22 cellular contexts compared by ENCODE assay signal in genomic region chr1:237566581-237566980, GRCh38.
A peak's percentile ranks its signal among the peaks of the same experiment; 100 is the strongest.
DNase-seq lines count a peak whose midpoint lies in the region; ATAC-seq, FAIRE-seq and TF ChIP-seq lines count a peak whose summit lies in the region.
"Had no signal": no experiment of that assay in that cellular context is flagged by ENCODE, and none has a peak within 500 bp of the region (broad histone marks: within the 10 kb centered on the region; RNA-seq: fewer than 3 reads in every experiment).

No MANE protein-coding gene starts in this region.

- H3K36me3 ChIP-seq in left ventricle myocardium inferior (peaks cover 28% of the 10 kb centered on the region), HepG2 (replicated peaks in 1 of 2; ENCODE audit: control insufficient read depth in 1 of 2, insufficient read depth in 2 of 2, low read length in 2 of 2) (no peaks in the 10 kb centered on the region), right lobe of liver (no peaks in the 10 kb centered on the region)
- H3K36me3 ChIP-seq: BLaER1 treated with 17β-estradiol and CSF1 and Interleukin-3, amounts not matched to agents 10 nM and 100 nM had no signal

- H3K4me3 ChIP-seq in left ventricle myocardium inferior (no peak overlapping the region), HepG2 (replicated peaks in 1 of 3; ENCODE audit: insufficient read depth in 1 of 3, low read depth in 2 of 3, low read length in 3 of 3) (no peak overlapping the region), right lobe of liver (no peak overlapping the region)
- H3K4me3 ChIP-seq: A549; BLaER1 treated with 17β-estradiol and CSF1 and Interleukin-3, amounts not matched to agents 10 nM and 100 nM had no signal

- no peak overlapping the region for H3K9ac ChIP-seq in HepG2 (ENCODE audit: insufficient read depth, low read depth, low read length)
- H3K9ac ChIP-seq: BLaER1 treated with 17β-estradiol and CSF1 and Interleukin-3, amounts not matched to agents 10 nM and 100 nM had no signal

- TF ChIP-seq EP300 in HepG2 (IDR thresholded peaks at IDR 0.05; ENCODE audit: low read depth in 2 of 2, low read length in 2 of 2): no peak
- no peak for TF ChIP-seq EP300 in HepG2 (CRISPR knock-in tag; IDR thresholded peaks at IDR 0.05; ENCODE audit: borderline replicate concordance)

- ATAC-seq in left cardiac atrium (no peak), HepG2 (peak; percentile 63; the same call in 2 of the 3 replicates), right lobe of liver (no peak)
- ATAC-seq: A549; CD8-positive, alpha-beta T cell had no signal

- no TSS peak for BruUV-seq in HepG2 (replicated peaks; lab: Mats Ljungman, UMichigan)

- no peak overlapping the region for H3K4me3 Mint-ChIP-seq in activated CD4-positive, alpha-beta T cell treated with anti-CD3 and anti-CD28 coated beads, Interleukin-2, amount 10 ng/mL, durations not matched to agents 24 days and 14 days
- H3K4me3 Mint-ChIP-seq: B cell; CD4-positive, alpha-beta T cell; CD8-positive, alpha-beta T cell had no signal

- FAIRE-seq in HepG2 (lab: Jason Lieb, UNC): no peak
- FAIRE-seq: A549, D721Med, G401.6, GM12891, GM19239 had no signal

- intact Hi-C loops in activated CD4-positive, alpha-beta T cell treated with anti-CD3 and anti-CD28 coated beads, Interleukin-2, amount 10 ng/mL, durations not matched to agents 24 days and 14 days (cut with micrococcal nuclease): no loop called here
- intact Hi-C loops in left ventricle myocardium inferior (cut with micrococcal nuclease): no loop called here
- intact Hi-C loops in left cardiac atrium (cut with DNase I): no loop called here
- intact Hi-C loops in HepG2 (cut with micrococcal nuclease; ENCODE audit: unreplicated experiment): no loop called here
- intact Hi-C loops in right lobe of liver (cut with DNase I): no loop called here

- H3K27ac ChIP-seq in left ventricle myocardium inferior (replicated peaks) (peak overlapping the region; percentile 34), HepG2 (ENCODE audit: extremely low read length, insufficient read depth, low read length) (no peak overlapping the region), right lobe of liver (no peak overlapping the region)
- H3K27ac ChIP-seq: 22Rv1; A549; BLaER1 treated with 17β-estradiol and CSF1 and Interleukin-3, amounts not matched to agents 10 nM and 100 nM; C4-2B had no signal

- CTCF ChIA-PET in HepG2 (lab: Yijun Ruan, JAX; ENCODE audit: low intra/inter-chr PET ratio, low total read pairs): no interaction called here

- no peak for TF ChIP-seq CTCF in left ventricle myocardium inferior (IDR thresholded peaks at IDR 0.05; ENCODE audit: borderline replicate concordance)
- TF ChIP-seq CTCF in HepG2 (CRISPR knock-in tag; IDR thresholded peaks at IDR 0.05): no peak
- no peak for TF ChIP-seq CTCF in right lobe of liver (IDR thresholded peaks at IDR 0.05)

- peak overlapping the region; percentile 12; the same call in 1 of the 2 replicates for H3K4me2 ChIP-seq in HepG2 (ENCODE audit: low read depth, low read length)
- H3K4me2 ChIP-seq: A549; BLaER1 treated with 17β-estradiol and CSF1 and Interleukin-3, amounts not matched to agents 10 nM and 100 nM had no signal

- POLR2A ChIA-PET in HepG2 (lab: Yijun Ruan, JAX): no interaction called here

- H3K4me1 Mint-ChIP-seq in activated CD4-positive, alpha-beta T cell treated with anti-CD3 and anti-CD28 coated beads, Interleukin-2, amount 10 ng/mL, durations not matched to agents 24 days and 14 days: no peaks in the 10 kb centered on the region
- H3K4me1 Mint-ChIP-seq: B cell had no signal

- peak; percentile 34 for DNase-seq in activated CD4-positive, alpha-beta T cell treated with anti-CD3 and anti-CD28 coated beads, Interleukin-2, amount 10 ng/mL, durations not matched to agents 24 days and 14 days
- no peak for DNase-seq in activated CD4-positive, alpha-beta T cell treated with anti-CD3 and anti-CD28 coated beads for 48 hours
- DNase-seq in left ventricle myocardium inferior: no peak
- DNase-seq in left cardiac atrium: no peak
- peak; percentile 3 for DNase-seq in HepG2 (ENCODE audit: low spot score)
- no peak for DNase-seq in right lobe of liver
- DNase-seq: AML-193; Caco-2; Calu3; CD4-positive, alpha-beta T cell; CD8-positive, alpha-beta T cell; DMS79 treated with DMSO at 0.1 percent for 48 hours; GF-D8 had no signal

- no peaks in the 10 kb centered on the region for H3K9me3 Mint-ChIP-seq in activated CD4-positive, alpha-beta T cell treated with anti-CD3 and anti-CD28 coated beads, Interleukin-2, amount 10 ng/mL, durations not matched to agents 24 days and 14 days
- H3K9me3 Mint-ChIP-seq: CD4-positive, alpha-beta T cell; CD8-positive, alpha-beta T cell had no signal

- H3K79me2 ChIP-seq in HepG2 (ENCODE audit: insufficient read depth, low read length): no peaks in the 10 kb centered on the region

- peaks cover under 1% of the 10 kb centered on the region for H3K27me3 Mint-ChIP-seq in activated CD4-positive, alpha-beta T cell treated with anti-CD3 and anti-CD28 coated beads, Interleukin-2, amount 10 ng/mL, durations not matched to agents 24 days and 14 days
- H3K27me3 Mint-ChIP-seq: B cell; CD4-positive, alpha-beta T cell had no signal

- TF ChIP-seq RAD21 in HepG2 (CRISPR knock-in tag; IDR thresholded peaks at IDR 0.05): no peak

- H4K20me1 ChIP-seq in HepG2 (ENCODE audit: insufficient read depth, low read length): no peaks in the 10 kb centered on the region
- H4K20me1 ChIP-seq: BLaER1 treated with 17β-estradiol and CSF1 and Interleukin-3, amounts not matched to agents 10 nM and 100 nM had no signal

- H3K9me3 ChIP-seq in left ventricle myocardium inferior (replicated peaks) (no peaks in the 10 kb centered on the region), HepG2 (ENCODE audit: low read length) (no peaks in the 10 kb centered on the region), right lobe of liver (no peaks in the 10 kb centered on the region)
- H3K9me3 ChIP-seq: A549; BLaER1 treated with 17β-estradiol and CSF1 and Interleukin-3, amounts not matched to agents 10 nM and 100 nM; Caco-2 had no signal

- peaks cover 19% of the 10 kb centered on the region for H3K4me1 ChIP-seq in left ventricle myocardium inferior
- peaks cover 5% of the 10 kb centered on the region; the same call in 1 of the 2 replicates for H3K4me1 ChIP-seq in HepG2 (ENCODE audit: insufficient read depth, low read length)
- H3K4me1 ChIP-seq in right lobe of liver: no peaks in the 10 kb centered on the region
- H3K4me1 ChIP-seq: A549, Caco-2 had no signal

- 43% methylated on average over 12 of the region's 14 CpGs for WGBS in HepG2 (ENCODE audit: low lambda C conversion rate)
- 66% methylated on average over 14 of the region's 14 CpGs for whole genome bisulfite sequencing in right lobe of liver (ENCODE audit: insufficient coverage, low coverage, low lambda C conversion rate, missing lambda C conversion rate)

- in situ Hi-C loops in HepG2 (cut with HindIII; ENCODE audit: extremely low pct_ligation_motif_present, low pct_unique_long_range_greater_than_20kb): loop anchor here (10.0 to 25.0 kb wide), 3 partner anchors 802 to 1454 kb away; partner anchors contain the start of gene HEATR1

- no peak for TF ChIP-seq POLR2A in HepG2 (IDR thresholded peaks at IDR 0.05; ENCODE audit: insufficient read depth in 1 of 2, low read depth in 2 of 2, low read length in 2 of 2)
- TF ChIP-seq POLR2A in right lobe of liver (IDR thresholded peaks at IDR 0.05): no peak

- no peak overlapping the region for H2AFZ ChIP-seq in HepG2 (ENCODE audit: low read length)

- no peak overlapping the region for H3K27ac Mint-ChIP-seq in activated CD4-positive, alpha-beta T cell treated with anti-CD3 and anti-CD28 coated beads, Interleukin-2, amount 10 ng/mL, durations not matched to agents 24 days and 14 days
- H3K27ac Mint-ChIP-seq: B cell; CD4-positive, alpha-beta T cell; CD8-positive, alpha-beta T cell had no signal

- H3K36me3 Mint-ChIP-seq in activated CD4-positive, alpha-beta T cell treated with anti-CD3 and anti-CD28 coated beads, Interleukin-2, amount 10 ng/mL, durations not matched to agents 24 days and 14 days (ENCODE audit: low read depth): no peaks in the 10 kb centered on the region
- H3K36me3 Mint-ChIP-seq: CD8-positive, alpha-beta T cell had no signal

- no peaks in the 10 kb centered on the region for H3K27me3 ChIP-seq in left ventricle myocardium inferior (ENCODE audit: low read depth)
- H3K27me3 ChIP-seq in HepG2 (ENCODE audit: control insufficient read depth in 1 of 2, insufficient read depth in 2 of 2, low read length in 2 of 2): no peaks in the 10 kb centered on the region
- no peaks in the 10 kb centered on the region for H3K27me3 ChIP-seq in right lobe of liver
- H3K27me3 ChIP-seq: BLaER1 treated with 17β-estradiol and CSF1 and Interleukin-3, amounts not matched to agents 10 nM and 100 nM had no signal

TF ChIP-seq in HepG2, 621 proteins besides CTCF, POLR2A, EP300 and RAD21 (continues in another document):
- TF ChIP-seq ARID5B (CRISPR knock-in tag; IDR thresholded peaks at IDR 0.05): peak; percentile 48; the same call in 1 of the 2 replicates
- no peak for TF ChIP-seq CAMTA2 (CRISPR knock-in tag; IDR thresholded peaks at IDR 0.05; ENCODE audit: borderline replicate concordance)
- no peak for TF ChIP-seq PHB2 (IDR thresholded peaks at IDR 0.05; ENCODE audit: partially characterized antibody)
- peak; percentile 54 for TF ChIP-seq HNF4A (CRISPR knock-in tag; IDR thresholded peaks at IDR 0.05)
- no peak for TF ChIP-seq ZNF543 (CRISPR knock-in tag; IDR thresholded peaks at IDR 0.05)

Comparison
In these comparisons a context has a peak if more than half of its experiments do, and no peak if none do; other contexts are left out.
1. DNase-seq: peak in activated CD4-positive, alpha-beta T cell treated with anti-CD3 and anti-CD28 coated beads, Interleukin-2, amount 10 ng/mL, durations not matched to agents 24 days and 14 days (single experiment) and HepG2 (single experiment); none in activated CD4-positive, alpha-beta T cell treated with anti-CD3 and anti-CD28 coated beads for 48 hours (single experiment), left ventricle myocardium inferior (single experiment), left cardiac atrium (single experiment) and right lobe of liver (0 of 3).